27 cellular contexts compared by ENCODE assay signal in the genomic region with DNA sequence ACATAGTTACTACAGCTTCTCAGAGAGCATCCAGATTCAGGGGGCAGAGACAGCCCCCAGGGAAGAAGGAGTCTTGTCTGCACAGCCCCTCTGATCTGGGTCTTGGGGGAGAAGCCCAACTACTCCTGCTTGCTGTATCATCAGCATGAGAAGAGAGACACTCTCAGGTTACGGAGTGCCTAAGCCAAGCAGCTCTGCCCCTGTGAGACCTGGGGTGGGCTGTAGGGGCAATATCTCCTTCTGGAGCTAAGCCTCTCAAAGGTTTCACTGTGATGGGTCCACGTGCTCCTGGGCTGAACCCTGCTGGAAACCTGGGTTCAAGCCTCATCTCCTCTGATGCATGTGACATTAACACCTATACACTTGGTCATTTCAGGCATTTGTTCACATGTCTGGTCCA.
DNase-seq lines count a peak whose midpoint lies in the region; ATAC-seq, FAIRE-seq and TF ChIP-seq lines count a peak whose summit lies in the region.
"Had no signal": no experiment of that assay in that cellular context is flagged by ENCODE, and none has a peak within 500 bp of the region (broad histone marks: within the 10 kb centered on the region; RNA-seq: fewer than 3 reads in every experiment).

No MANE protein-coding gene starts in this region.

- H4K20me1 ChIP-seq in H1 (replicated peaks in 1 of 2; ENCODE audit: control insufficient read depth in 1 of 2, insufficient read depth in 2 of 2, low read length in 2 of 2), result no peaks in the 10 kb centered on the region

- H3K27ac ChIP-seq in HUES64 (ENCODE audit: low read depth, low read length) (peak overlapping the region; percentile 83), H1 (ENCODE audit: low read depth, low read length) (0 out of 2 replicates have a peak overlapping the region, but pooled peaks have one; percentile 21)
- H3K27ac ChIP-seq: BLaER1 treated with 17β-estradiol and CSF1 and Interleukin-3, amounts not matched to agents 10 nM and 100 nM; HL-60; SJSA1 had no signal

- CTCF ChIA-PET in H1 (lab: Charles Lee; ENCODE audit: partially characterized antibody), result interaction anchor here (0.7 to 1.8 kb wide), 2 partner anchors 11 to 107 kb away, joined by 3 to 6 read pairs; no protein-coding TSS in a partner anchor

- no peak overlapping the region for H4K8ac ChIP-seq in H1 (ENCODE audit: extremely low read depth, insufficient read depth, low read length)

- H3K18ac ChIP-seq in H1 (ENCODE audit: extremely low read depth, low read length), result peak overlapping the region; percentile 39; the same call in 1 of the 2 replicates

- no peak overlapping the region for H4K5ac ChIP-seq in H1 (ENCODE audit: insufficient read length, low read depth, low read length)

- H3K4me1 ChIP-seq in HUES64 (ENCODE audit: insufficient read depth, low read length) (peaks cover 21% of the 10 kb centered on the region), H1 (replicated peaks in 1 of 4; ENCODE audit: control insufficient read depth in 3 of 4, insufficient read depth in 4 of 4, low read length in 3 of 4) (peaks cover 0 to 4% (median 3%) of the 10 kb centered on the region in 4 experiments; a peak in 4 of 7 replicates)
- H3K4me1 ChIP-seq: SJSA1 had no signal

- H3K36me3 ChIP-seq in H7 (replicated peaks; ENCODE audit: control insufficient read depth, insufficient read depth, low read length) (no peaks in the 10 kb centered on the region), HUES64 (ENCODE audit: insufficient read depth, low read length) (no peaks in the 10 kb centered on the region), H1 (ENCODE audit: control insufficient read depth in 2 of 4, insufficient read depth in 4 of 4, low read length in 3 of 4) (no peaks in the 10 kb centered on the region)
- H3K36me3 ChIP-seq: MG63, SJSA1 had no signal

- no peak overlapping the region for H2AFZ ChIP-seq in H1 (ENCODE audit: low read length)

- no peak overlapping the region for H2BK120ac ChIP-seq in H1 (replicated peaks; ENCODE audit: low read depth, low read length)

- H3K56ac ChIP-seq in H1 (replicated peaks; ENCODE audit: insufficient read length, low read depth, low read length), result no peak overlapping the region

- H3K27me3 ChIP-seq in H7 (ENCODE audit: control insufficient read depth, insufficient read depth, low read length), result no peaks in the 10 kb centered on the region
- H3K27me3 ChIP-seq in HUES64 (ENCODE audit: insufficient read depth, low read length), result no peaks in the 10 kb centered on the region
- no peaks in the 10 kb centered on the region for H3K27me3 ChIP-seq in H1 (replicated peaks in 1 of 4; ENCODE audit: control insufficient read depth in 3 of 4, extremely low read depth in 1 of 4, insufficient read depth in 3 of 4, low read length in 3 of 4)
- H3K27me3 ChIP-seq: BLaER1 treated with 17β-estradiol and CSF1 and Interleukin-3, amounts not matched to agents 10 nM and 100 nM; MG63; SJSA1 had no signal

- POLR2A ChIA-PET in H1 (lab: Charles Lee; ENCODE audit: partially characterized antibody), result no interaction called here

- H2BK15ac ChIP-seq in H1 (ENCODE audit: low read length), result 0 out of 2 replicates have a peak overlapping the region, but pooled peaks have one; percentile 37

- peak overlapping the region; percentile 31; the same call in 1 of the 2 replicates for H2AK5ac ChIP-seq in H1 (ENCODE audit: low read depth, low read length)

- peak overlapping the region; percentile 45 to 55 for H3K4me2 ChIP-seq in H1 (ENCODE audit: insufficient read depth in 1 of 2, low read depth in 2 of 2, low read length in 2 of 2)
- H3K4me2 ChIP-seq: BLaER1 treated with 17β-estradiol and CSF1 and Interleukin-3, amounts not matched to agents 10 nM and 100 nM had no signal

- no peak for ATAC-seq in GM21367 (IDR thresholded peaks at IDR 0.05; ENCODE audit: unreplicated experiment)
- no peak for ATAC-seq in left cardiac atrium

- H3K23me2 ChIP-seq in H1 (ENCODE audit: low read depth, low read length), result no peaks in the 10 kb centered on the region

- H2BK5ac ChIP-seq in H1 (ENCODE audit: low read depth, low read length), result no peak overlapping the region

- TF ChIP-seq EP300 in H1 (IDR thresholded peaks at IDR 0.05; ENCODE audit: borderline replicate concordance in 1 of 2, low read depth in 2 of 2, low read length in 2 of 2), result no peak

- H3K23ac ChIP-seq in H1 (ENCODE audit: insufficient read length), result no peak overlapping the region

- peak in 1 of 2 experiments; percentile 36; a peak in 2 of 4 replicates for TF ChIP-seq RAD21 in H1 (IDR thresholded peaks at IDR 0.05 in 1 of 2, conservative IDR thresholded peaks at IDR 0.05 in 1 of 2; ENCODE audit: low read depth in 2 of 2, low read length in 2 of 2)

- DNase-seq in H7, result peak; percentile 47
- DNase-seq in H1 (ENCODE audit: low read depth in 1 of 2, low spot score in 2 of 2), result no peak
- peak; percentile 35 for DNase-seq in iPS-NIHi7 (ENCODE audit: extremely low spot score)
- DNase-seq in activated CD4-positive, alpha-beta T cell treated with anti-CD3 and anti-CD28 coated beads, Interleukin-2, amount 50 U/mL, for 4 hours, result no peak
- no peak for DNase-seq in left cardiac atrium
- no peak for DNase-seq in HuH-7.5 (ENCODE audit: low spot score)
- DNase-seq: CD4-positive, alpha-beta T cell; COR-L47; DMS53; GOT3; IMR-90; KG1; MG63; NCI-H1105 treated with DMSO at 0.1 percent for 48 hours; NCI-H146; NCI-H2029; NCI-H446 treated with DMSO at 0.1 percent for 48 hours; NCI-H526 treated with DMSO at 0.1 percent for 48 hours; Right ventricle myocardium superior; RPMI8226 had no signal

- intact Hi-C loops in left cardiac atrium (cut with DNase I), result no loop called here

- 0 out of 2 replicates have a peak overlapping the region, but pooled peaks have one; percentile 69 for H2BK12ac ChIP-seq in H1 (ENCODE audit: low read depth, low read length)

- H3K9ac ChIP-seq in HUES64 (ENCODE audit: low read depth, low read length) (peak overlapping the region; percentile 10; the same call in 1 of the 2 replicates), H1 (replicated peaks in 1 of 4; ENCODE audit: extremely low read depth in 1 of 4, low read depth in 3 of 4, low read length in 3 of 4) (no peak overlapping the region)
- H3K9ac ChIP-seq: BLaER1 treated with 17β-estradiol and CSF1 and Interleukin-3, amounts not matched to agents 10 nM and 100 nM had no signal

- H4K91ac ChIP-seq in H1 (replicated peaks; ENCODE audit: insufficient read length, low read length), result no peak overlapping the region

- 61% methylated on average over 2 of the region's 2 CpGs for WGBS in HUES64
- WGBS in H1 (ENCODE audit: extremely low coverage in 1 of 2, insufficient coverage in 1 of 2, insufficient read length in 1 of 2, insufficient replicate concordance in 2 of 2, low coverage in 1 of 2, low lambda C conversion rate in 2 of 2, missing lambda C conversion rate in 1 of 2), 2 experiments, result 41% methylated on average over 2 of the region's 2 CpGs; no CpG with 5 or more reads in 1 of the 2 experiments

- no peaks in the 10 kb centered on the region for H3K79me1 ChIP-seq in H1 (ENCODE audit: low read depth, low read length)

- no peaks in the 10 kb centered on the region for H3K79me2 ChIP-seq in H1 (ENCODE audit: control insufficient read depth in 1 of 2, insufficient read depth in 2 of 2, low read length in 2 of 2)

- H3K4ac ChIP-seq in H1 (replicated peaks; ENCODE audit: insufficient read length, low read depth, low read length), result no peak overlapping the region

- no peak overlapping the region for H2BK20ac ChIP-seq in H1 (ENCODE audit: low read length)

- no peak overlapping the region for H3K14ac ChIP-seq in H1 (ENCODE audit: insufficient read length)

- H3K4me3 ChIP-seq in H7 (ENCODE audit: insufficient read depth, low read depth, low read length) (no peak overlapping the region), HUES64 (ENCODE audit: low read length) (no peak overlapping the region), H1 (ENCODE audit: extremely low read depth in 1 of 4, insufficient read depth in 2 of 4, low read depth in 3 of 4, low read length in 4 of 4) (peak overlapping the region in 1 of 4 experiments; percentile 23; a peak in 1 of 8 replicates)
- H3K4me3 ChIP-seq: BLaER1 treated with 17β-estradiol and CSF1 and Interleukin-3, amounts not matched to agents 10 nM and 100 nM; MG63; SJSA1 had no signal

- FAIRE-seq in H1 (lab: Jason Lieb, UNC), result no peak
- FAIRE-seq: A204.1, G401.6 had no signal

- peak in 1 of 3 experiments; percentile 27; a peak in 1 of 4 replicates for TF ChIP-seq CTCF in H1 (IDR thresholded peaks at IDR 0.05; ENCODE audit: control extremely low read depth in 1 of 3, insufficient read depth in 1 of 3, low read depth in 1 of 3, low read length in 3 of 3)

- no peaks in the 10 kb centered on the region; the same call in 1 of the 2 replicates for H3K9me3 ChIP-seq in HUES64 (ENCODE audit: insufficient read depth, low read depth, low read length)
- no peaks in the 10 kb centered on the region for H3K9me3 ChIP-seq in H1 (ENCODE audit: insufficient read depth in 2 of 2, low read depth in 1 of 2, low read length in 1 of 2)
- H3K9me3 ChIP-seq: MG63 had no signal

- TF ChIP-seq POLR2A in H1 (IDR thresholded peaks at IDR 0.05; ENCODE audit: control extremely low read depth in 1 of 2, low read depth in 2 of 2, low read length in 2 of 2), result no peak

TF ChIP-seq in H1, 55 proteins besides CTCF, POLR2A, EP300 and RAD21 (continues in another document):
- TF ChIP-seq SP4 (IDR thresholded peaks at IDR 0.05; ENCODE audit: low read length) (no peak), RBBP5 (IDR thresholded peaks at IDR 0.05; ENCODE audit: borderline replicate concordance, low read depth, low read length) (no peak), HDAC2 (IDR thresholded peaks at IDR 0.05; ENCODE audit: borderline replicate concordance in 1 of 2, low read depth in 2 of 2, low read length in 2 of 2) (no peak), SUZ12 (IDR thresholded peaks at IDR 0.05; ENCODE audit: low read length) (no peak), HDAC6 (IDR thresholded peaks at IDR 0.05; ENCODE audit: low read depth, low read length) (no peak), SRF (IDR thresholded peaks at IDR 0.05; ENCODE audit: low read depth, low read length) (no peak), YY1 (IDR thresholded peaks at IDR 0.05; ENCODE audit: low read depth, low read length) (no peak), CTBP2 (IDR thresholded peaks at IDR 0.05; ENCODE audit: borderline replicate concordance, insufficient read depth, insufficient read length, low read length) (no peak), SP2 (IDR thresholded peaks at IDR 0.05; ENCODE audit: low read length) (no peak), ATF2 (IDR thresholded peaks at IDR 0.05; ENCODE audit: low read length) (no peak)

Comparison
In these comparisons a context has a peak if more than half of its experiments do, and no peak if none do; other contexts are left out.
1. DNase-seq: peak in H7 (single experiment) and iPS-NIHi7 (single experiment); none in H1 (0 of 2), activated CD4-positive, alpha-beta T cell treated with anti-CD3 and anti-CD28 coated beads, Interleukin-2, amount 50 U/mL, for 4 hours (0 of 2), left cardiac atrium (single experiment) and HuH-7.5 (single experiment).